ENCODE assay signal across 1 cellular context in genomic region chr6:157602521-157603288, GRCh38.
TF ChIP-seq lines count a peak whose summit lies in the region.

No MANE protein-coding gene starts in this region.

TF ChIP-seq in WTC11, 78 proteins besides CTCF, POLR2A, EP300 and RAD21 (continued from another document):
- TF ChIP-seq, protein P1, sequence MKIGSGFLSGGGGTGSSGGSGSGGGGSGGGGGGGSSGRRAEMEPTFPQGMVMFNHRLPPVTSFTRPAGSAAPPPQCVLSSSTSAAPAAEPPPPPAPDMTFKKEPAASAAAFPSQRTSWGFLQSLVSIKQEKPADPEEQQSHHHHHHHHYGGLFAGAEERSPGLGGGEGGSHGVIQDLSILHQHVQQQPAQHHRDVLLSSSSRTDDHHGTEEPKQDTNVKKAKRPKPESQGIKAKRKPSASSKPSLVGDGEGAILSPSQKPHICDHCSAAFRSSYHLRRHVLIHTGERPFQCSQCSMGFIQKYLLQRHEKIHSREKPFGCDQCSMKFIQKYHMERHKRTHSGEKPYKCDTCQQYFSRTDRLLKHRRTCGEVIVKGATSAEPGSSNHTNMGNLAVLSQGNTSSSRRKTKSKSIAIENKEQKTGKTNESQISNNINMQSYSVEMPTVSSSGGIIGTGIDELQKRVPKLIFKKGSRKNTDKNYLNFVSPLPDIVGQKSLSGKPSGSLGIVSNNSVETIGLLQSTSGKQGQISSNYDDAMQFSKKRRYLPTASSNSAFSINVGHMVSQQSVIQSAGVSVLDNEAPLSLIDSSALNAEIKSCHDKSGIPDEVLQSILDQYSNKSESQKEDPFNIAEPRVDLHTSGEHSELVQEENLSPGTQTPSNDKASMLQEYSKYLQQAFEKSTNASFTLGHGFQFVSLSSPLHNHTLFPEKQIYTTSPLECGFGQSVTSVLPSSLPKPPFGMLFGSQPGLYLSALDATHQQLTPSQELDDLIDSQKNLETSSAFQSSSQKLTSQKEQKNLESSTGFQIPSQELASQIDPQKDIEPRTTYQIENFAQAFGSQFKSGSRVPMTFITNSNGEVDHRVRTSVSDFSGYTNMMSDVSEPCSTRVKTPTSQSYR (CRISPR knock-in tag; IDR thresholded peaks at IDR 0.05), result no peak
- no peak for TF ChIP-seq NFATC4 (CRISPR knock-in tag; IDR thresholded peaks at IDR 0.05)
- no peak for TF ChIP-seq TEAD4 (CRISPR knock-in tag; IDR thresholded peaks at IDR 0.05)
- no peak for TF ChIP-seq NR2C2 (CRISPR knock-in tag; IDR thresholded peaks at IDR 0.05)
